ENCODE assay signal across 1 cellular context in genomic region chr17:81129711-81130367, GRCh38.
TF ChIP-seq lines count a peak whose summit lies in the region.

No MANE protein-coding gene starts in this region.

TF ChIP-seq in HepG2, 621 proteins besides CTCF, POLR2A, EP300 and RAD21:
- TF ChIP-seq KDM5B (CRISPR knock-in tag; IDR thresholded peaks at IDR 0.05; ENCODE audit: borderline replicate concordance), result peak; percentile 31; the same call in 1 of the 2 replicates
- TF ChIP-seq ARID2 (CRISPR knock-in tag; IDR thresholded peaks at IDR 0.05; ENCODE audit: borderline replicate concordance), result 0 out of 2 replicates have a peak, but pooled peaks have one; percentile 29
- no peak for TF ChIP-seq ZNF766 (CRISPR knock-in tag; IDR thresholded peaks at IDR 0.05; ENCODE audit: borderline replicate concordance)
- TF ChIP-seq HNRNPL (IDR thresholded peaks at IDR 0.05; ENCODE audit: low read depth, low read length), result peak; percentile 83
